Comparison of ENCODE assay signal across 12 cellular contexts in the genomic region with DNA sequence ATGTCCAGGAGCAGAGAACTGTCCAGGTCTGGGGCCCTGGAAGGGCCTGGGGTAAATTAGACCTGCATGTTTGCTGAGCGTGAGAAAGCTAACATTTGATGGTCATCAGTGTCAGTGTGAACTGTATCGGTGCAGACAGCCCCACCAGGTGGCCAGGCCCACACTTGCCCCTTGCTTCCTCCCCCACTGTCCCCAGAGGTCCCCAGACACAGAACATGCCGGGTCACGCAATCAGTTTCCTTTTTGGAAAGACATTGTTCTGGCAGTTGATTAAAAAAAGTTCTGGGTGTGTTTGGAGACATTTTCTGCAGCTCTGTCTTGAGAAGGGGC. TPM values are rescaled to one million over a fixed set of nuclear protein-coding genes. Genes with fewer than 3 reads are reported as not detected.
DNase-seq lines count a peak whose midpoint lies in the region; ATAC-seq, FAIRE-seq and TF ChIP-seq lines count a peak whose summit lies in the region.
"Had no signal": no experiment of that assay in that cellular context is flagged by ENCODE, and none has a peak within 500 bp of the region (broad histone marks: within the 10 kb centered on the region; RNA-seq: fewer than 3 reads in every experiment).

No MANE protein-coding gene starts in this region.

- no peak overlapping the region for H2AFZ ChIP-seq in HepG2 (ENCODE audit: low read length)

- no peaks in the 10 kb centered on the region for H3K36me3 ChIP-seq in H7 (replicated peaks; ENCODE audit: control insufficient read depth, insufficient read depth, low read length)
- no peaks in the 10 kb centered on the region for H3K36me3 ChIP-seq in HepG2 (replicated peaks in 1 of 2; ENCODE audit: control insufficient read depth in 1 of 2, insufficient read depth in 2 of 2, low read length in 2 of 2)

- H3K36me3 Mint-ChIP-seq in T-helper 1 cell treated with Interleukin-12 subunit alpha and Interleukin-12 subunit beta and Interleukin-4 antibody, amounts not matched to agents 30 μg/mL and 1 μg/mL, for 36 hours (ENCODE audit: low read depth) = peaks cover 2% of the 10 kb centered on the region

- peak; percentile 83 for FAIRE-seq in HepG2 (lab: Jason Lieb, UNC)

- POLR2A ChIA-PET in HepG2 (lab: Yijun Ruan, JAX) = interaction anchor here (0.6 kb wide), 1 partner anchor 17 kb away, joined by 4 read pairs; no protein-coding TSS in a partner anchor

- H3K4me2 ChIP-seq in HepG2 (ENCODE audit: low read depth, low read length) = peak overlapping the region; percentile 32; the same call in 1 of the 2 replicates

- H3K9me3 ChIP-seq in HepG2 (ENCODE audit: low read length) = no peaks in the 10 kb centered on the region

- H3K27ac Mint-ChIP-seq in T-helper 1 cell treated with Interleukin-12 subunit alpha and Interleukin-12 subunit beta and Interleukin-4 antibody, amounts not matched to agents 30 μg/mL and 1 μg/mL, for 36 hours = no peak overlapping the region
- H3K27ac Mint-ChIP-seq: activated B cell treated with CpG ODN at 0.5 μM for 24 hours had no signal

- H3K79me2 ChIP-seq in HepG2 (ENCODE audit: insufficient read depth, low read length) = no peaks in the 10 kb centered on the region

- peak; percentile 78 for ATAC-seq in HepG2
- no peak for ATAC-seq in HG03039 (IDR thresholded peaks at IDR 0.05; ENCODE audit: unreplicated experiment)
- ATAC-seq: right cardiac atrium had no signal

- H4K20me1 ChIP-seq in HepG2 (ENCODE audit: insufficient read depth, low read length) = 0 out of 2 replicates have a peak, but pooled peaks cover 3% of the 10 kb centered on the region

- DNase-seq in AG09319 (ENCODE audit: extremely low read depth, low read depth) (no peak), H7 (peak; percentile 67), HepG2 (ENCODE audit: low spot score) (peak; percentile 56), A172 (ENCODE audit: low spot score) (no peak), medulla oblongata (ENCODE audit: extremely low spot score) (no peak), EL (no peak)
- DNase-seq: cerebellar nuclear complex, NCI-H2227 treated with DMSO at 0.1 percent for 48 hours had no signal

- H3K4me1 Mint-ChIP-seq in T-helper 1 cell treated with Interleukin-12 subunit alpha and Interleukin-12 subunit beta and Interleukin-4 antibody, amounts not matched to agents 30 μg/mL and 1 μg/mL, for 36 hours (ENCODE audit: low read depth) = peaks cover 6% of the 10 kb centered on the region

- TF ChIP-seq CTCF in AG09319 (IDR thresholded peaks at IDR 0.05; ENCODE audit: low read depth, low read length) = peak; percentile 7
- peak; percentile 60 for TF ChIP-seq CTCF in HepG2 (CRISPR knock-in tag; IDR thresholded peaks at IDR 0.05)

- H3K4me3 Mint-ChIP-seq in T-helper 1 cell treated with Interleukin-12 subunit alpha and Interleukin-12 subunit beta and Interleukin-4 antibody, amounts not matched to agents 30 μg/mL and 1 μg/mL, for 36 hours = peak overlapping the region; percentile 50

- peak; percentile 46 for TF ChIP-seq RAD21 in HepG2 (CRISPR knock-in tag; IDR thresholded peaks at IDR 0.05)

- H3K4me1 ChIP-seq in HepG2 (ENCODE audit: insufficient read depth, low read length) = peaks cover 41% of the 10 kb centered on the region

- H3K27me3 Mint-ChIP-seq in T-helper 1 cell treated with Interleukin-12 subunit alpha and Interleukin-12 subunit beta and Interleukin-4 antibody, amounts not matched to agents 30 μg/mL and 1 μg/mL, for 36 hours (ENCODE audit: low read depth) = peaks cover 46% of the 10 kb centered on the region

- no peak for TF ChIP-seq POLR2A in HepG2 (IDR thresholded peaks at IDR 0.05; ENCODE audit: insufficient read depth in 1 of 2, low read depth in 2 of 2, low read length in 2 of 2)

- CTCF ChIA-PET in HepG2 (lab: Yijun Ruan, JAX; ENCODE audit: low intra/inter-chr PET ratio, low total read pairs) = interaction anchor here (4.0 kb wide), 1 partner anchor 87 kb away, joined by 34 read pairs; no protein-coding TSS in a partner anchor

- BruUV-seq in HepG2 (replicated peaks; lab: Mats Ljungman, UMichigan) = no TSS peak

- intact Hi-C loops in HepG2 (cut with micrococcal nuclease; ENCODE audit: unreplicated experiment) = loop anchor here (2.0 kb wide), 1 partner anchor 19 kb away; no protein-coding TSS in a partner anchor

- in situ Hi-C loops in HepG2 (cut with HindIII; ENCODE audit: extremely low pct_ligation_motif_present, low pct_unique_long_range_greater_than_20kb) = no loop called here

- peaks cover 41% of the 10 kb centered on the region for H3K27me3 ChIP-seq in H7 (ENCODE audit: control insufficient read depth, insufficient read depth, low read length)
- peaks cover 7 to 39% of the 10 kb centered on the region in 2 experiments; a peak in 4 of 5 replicates for H3K27me3 ChIP-seq in HepG2 (ENCODE audit: control insufficient read depth in 1 of 2, insufficient read depth in 2 of 2, low read length in 2 of 2)

- H3K4me3 ChIP-seq in H7 (ENCODE audit: insufficient read depth, low read depth, low read length) (no peak overlapping the region), HepG2 (replicated peaks in 1 of 3; ENCODE audit: insufficient read depth in 1 of 3, low read depth in 2 of 3, low read length in 3 of 3) (no peak overlapping the region)

- TF ChIP-seq EP300 in HepG2 (IDR thresholded peaks at IDR 0.05; ENCODE audit: low read depth in 2 of 2, low read length in 2 of 2) (no peak), HepG2 (CRISPR knock-in tag; IDR thresholded peaks at IDR 0.05; ENCODE audit: borderline replicate concordance) (no peak)

- no peaks in the 10 kb centered on the region for H3K9me3 Mint-ChIP-seq in T-helper 1 cell treated with Interleukin-12 subunit alpha and Interleukin-12 subunit beta and Interleukin-4 antibody, amounts not matched to agents 30 μg/mL and 1 μg/mL, for 36 hours
- H3K9me3 Mint-ChIP-seq: activated B cell treated with CpG ODN at 0.5 μM for 24 hours had no signal

- H3K27ac ChIP-seq in HepG2 (ENCODE audit: extremely low read length, insufficient read depth, low read length) = no peak overlapping the region

- H3K9ac ChIP-seq in HepG2 (ENCODE audit: insufficient read depth, low read depth, low read length) = no peak overlapping the region

- 40% methylated on average over 2 of the region's 4 CpGs for WGBS in HepG2 (ENCODE audit: low lambda C conversion rate)

TF ChIP-seq in HepG2, 621 proteins besides CTCF, POLR2A, EP300 and RAD21 (continues in another document):
- TF ChIP-seq SP1 (IDR thresholded peaks at IDR 0.05) (no peak), SP1 (CRISPR knock-in tag; IDR thresholded peaks at IDR 0.05) (no peak), BRCA1 (CRISPR knock-in tag; IDR thresholded peaks at IDR 0.05) (no peak), ZNF251 (CRISPR knock-in tag; IDR thresholded peaks at IDR 0.05) (no peak), AGO1 (IDR thresholded peaks at IDR 0.05; ENCODE audit: low read depth, low read length, poor library complexity, severe bottlenecking) (no peak), NR2F2 (IDR thresholded peaks at IDR 0.05; ENCODE audit: borderline replicate concordance, low read depth) (no peak)

RNA-seq across cellular contexts. Expression of gene NKD2, which starts 1.5 kb away (rescaled TPM):
- total RNA-seq in H7 (2014; rRNA removed; shearing (Covaris generic)) = 4.9 and 5.7 TPM in 2 replicates
- 0.53 and 0.94 TPM in 2 replicates for total RNA-seq in HepG2 (2016; rRNA removed; fragmentation: Illumina TruSeq; extraction: Trizol)
- total RNA-seq in HepG2 (2016; cell fraction: cytosol; rRNA removed; fragmentation: Illumina TruSeq; extraction: Trizol; ENCODE audit: low read depth) = 0.26 and 0.91 TPM in 2 replicates
- 0.77 and 1.1 TPM in 2 replicates for total RNA-seq in HepG2 (2016; cell fraction: insoluble cytoplasmic fraction; rRNA removed; fragmentation: Illumina TruSeq; extraction: Trizol)
- total RNA-seq in HepG2 (2016; cell fraction: membrane; rRNA removed; fragmentation: Illumina TruSeq; extraction: Trizol) = 0.48 and 0.90 TPM in 2 replicates
- total RNA-seq in HepG2 (2016; cell fraction: nucleus; rRNA removed; fragmentation: Illumina TruSeq; extraction: Trizol) = 0.81 and 2.0 TPM in 2 replicates
- 0.81 and 0.82 TPM in 2 replicates for polyA plus RNA-seq in HepG2 (2011; rRNA removed)
- polyA plus RNA-seq in HepG2 (2011; cell fraction: cytosol; rRNA removed) = 0.13 and 0.70 TPM in 2 replicates
- 10.6 and 14.1 TPM in 2 replicates for polyA plus RNA-seq in HepG2 (2011; cell fraction: nucleus; rRNA removed)
- polyA plus RNA-seq in HepG2 (2012) = 0.39 and 0.79 TPM in 2 replicates
- polyA plus RNA-seq in HepG2 (2016; cell fraction: cytosol; fragmentation: Illumina TruSeq; extraction: Trizol; ENCODE audit: low read depth) = 0.59 and 0.60 TPM in 2 replicates
- polyA plus RNA-seq in HepG2 (2016; cell fraction: insoluble cytoplasmic fraction; fragmentation: Illumina TruSeq; extraction: Trizol; ENCODE audit: low read depth) = 1.1 and 1.2 TPM in 2 replicates
- polyA plus RNA-seq in HepG2 (2016; cell fraction: membrane; fragmentation: Illumina TruSeq; extraction: Trizol; ENCODE audit: low read depth) = 0.76 and 0.84 TPM in 2 replicates
- polyA plus RNA-seq in HepG2 (2016; cell fraction: nucleus; fragmentation: Illumina TruSeq; extraction: Trizol; ENCODE audit: insufficient read depth, low read depth) = 5.1 and 6.3 TPM in 2 replicates
- 1.6 TPM in 1 of 2 replicates, not detected in the other for polyA minus RNA-seq in HepG2 (2011; rRNA and poly(A)+ RNA removed; ENCODE audit: low replicate concordance)
- 0.30 and 0.62 TPM in 2 replicates for polyA minus RNA-seq in HepG2 (2011; cell fraction: cytosol; rRNA and poly(A)+ RNA removed)
- 0.62 and 1.0 TPM in 2 replicates for polyA minus RNA-seq in HepG2 (2011; cell fraction: nucleus; rRNA and poly(A)+ RNA removed)
- total RNA-seq in A172 (2014; rRNA removed; shearing (Covaris generic)) = 4.3 TPM in 1 of 2 replicates, not detected in the other

Comparison
In these comparisons a context has a peak if more than half of its experiments do, and no peak if none do; other contexts are left out.
1. DNase-seq: peak in H7 (single experiment) and HepG2 (single experiment); none in AG09319 (single experiment), A172 (single experiment), medulla oblongata (single experiment) and EL (single experiment).